Comparison of ENCODE assay signal across 8 cellular contexts in the genomic region with DNA sequence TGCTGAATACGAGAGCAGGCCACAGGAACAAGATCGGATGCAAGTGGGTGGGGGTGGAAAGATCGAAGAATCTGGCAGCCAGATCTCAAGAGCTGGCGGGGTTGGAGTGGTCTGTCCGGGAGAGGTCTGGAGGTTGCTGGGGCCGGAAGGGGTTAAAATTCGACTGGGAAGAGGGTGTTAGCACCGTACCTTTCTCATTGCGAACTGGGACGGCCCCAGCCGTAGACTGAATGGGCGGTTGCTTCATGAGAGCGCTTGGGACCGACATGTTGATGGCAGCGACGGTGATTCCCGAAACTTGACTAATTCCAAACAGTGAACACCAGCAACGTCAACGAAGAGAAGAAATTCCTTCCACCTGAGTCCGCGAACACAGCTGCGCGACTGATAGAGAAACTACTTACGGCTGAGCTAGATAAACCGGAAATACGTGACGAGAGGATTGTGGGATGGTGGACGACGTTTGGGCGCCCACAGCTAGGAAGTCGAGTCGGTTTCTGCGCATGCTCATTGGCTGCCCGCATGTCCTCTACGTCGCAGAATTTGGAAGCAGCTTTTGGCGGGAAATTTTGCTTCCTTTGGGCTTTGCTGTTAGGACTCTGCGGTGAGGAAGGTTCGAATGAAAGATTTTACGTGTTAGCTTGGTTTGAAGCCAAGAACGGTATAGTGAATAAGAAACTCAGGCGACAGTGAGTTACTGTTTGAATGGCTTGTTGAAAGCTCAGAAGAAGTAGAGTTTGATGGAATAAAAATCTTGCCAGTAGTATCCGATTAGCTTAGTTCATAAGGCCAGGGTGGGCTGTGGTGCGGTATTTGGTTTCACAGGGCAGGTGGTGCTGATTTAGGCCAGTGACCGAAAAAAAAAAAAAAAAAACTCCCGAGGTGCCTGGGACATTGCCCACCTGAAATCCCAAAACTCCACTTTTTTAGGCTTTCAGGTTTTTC. TPM values are rescaled to one million over a fixed set of nuclear protein-coding genes. Genes with fewer than 3 reads are reported as not detected.
A peak's percentile ranks its signal among the peaks of the same experiment; 100 is the strongest.
DNase-seq lines count a peak whose midpoint lies in the region; ATAC-seq and TF ChIP-seq lines count a peak whose summit lies in the region.

Gene MFAP1, minus strand, starts transcription at position 389 of the 945 bp plus-strand sequence. Its CDS starts 121 bp downstream, at position 268.

- peak within 1 kb of the TSS; percentile 96 for H3K4me3 Mint-ChIP-seq in activated T-cell treated with anti-CD3 and anti-CD28 coated beads, Interleukin-2, amount 50 U/mL, for 24 hours

- H3K4me1 Mint-ChIP-seq in activated T-cell treated with anti-CD3 and anti-CD28 coated beads, Interleukin-2, amount 50 U/mL, for 24 hours (ENCODE audit: low read depth): peaks cover 66% of the 10 kb centered on the region

- in situ Hi-C loops in KBM-7 (cut with MboI; ENCODE audit: low pct_unique_long_range_greater_than_20kb, low sequenced_read_pairs): no loop called here

- peak within 1 kb of the TSS; percentile 93 to 94 for H3K27ac ChIP-seq in mucosa of rectum (ENCODE audit: low read depth in 2 of 2, low read length in 2 of 2)

- H3K36me3 ChIP-seq in mucosa of rectum (ENCODE audit: control insufficient read depth in 2 of 2, insufficient read depth in 2 of 2, low read length in 2 of 2): no peaks in the 10 kb centered on the region

- no peaks in the 10 kb centered on the region for H3K27me3 ChIP-seq in mucosa of rectum (ENCODE audit: control insufficient read depth in 2 of 2, insufficient read depth in 2 of 2, low read length in 2 of 2)

- H3K9ac ChIP-seq in mucosa of rectum (ENCODE audit: low read depth in 1 of 2, low read length in 2 of 2): peak within 1 kb of the TSS; percentile 98

- peak; percentile 96 for DNase-seq in DMS 273 (lab: John Stamatoyannopoulos, UW; ENCODE audit: unreplicated experiment)
- DNase-seq in KBM-7: peak; percentile 96
- DNase-seq in activated T-cell treated with anti-CD3 and anti-CD28 coated beads, Interleukin-2, amount 50 U/mL, for 24 hours: peak; percentile 87
- peak; percentile 96 to 97 for DNase-seq in erythroblast (lab: John Stamatoyannopoulos, UW)
- DNase-seq in stimulated activated CD8-positive, alpha-beta memory T cell treated with anti-CD3 and anti-CD28 coated beads, Interleukin-4, amount 100 ng/mL, for 48 hours: peak; percentile 93

- no peaks in the 10 kb centered on the region for H3K27me3 Mint-ChIP-seq in activated T-cell treated with anti-CD3 and anti-CD28 coated beads, Interleukin-2, amount 50 U/mL, for 24 hours

- peaks cover 4% of the 10 kb centered on the region for H3K9me3 Mint-ChIP-seq in activated T-cell treated with anti-CD3 and anti-CD28 coated beads, Interleukin-2, amount 50 U/mL, for 24 hours

- no peaks in the 10 kb centered on the region for H3K9me3 ChIP-seq in mucosa of rectum (ENCODE audit: control insufficient read depth in 2 of 2, low read length in 2 of 2)

- TF ChIP-seq POLR2A in erythroblast (IDR thresholded peaks at IDR 0.05; ENCODE audit: low read length): peak; percentile 98

- H3K27ac Mint-ChIP-seq in activated T-cell treated with anti-CD3 and anti-CD28 coated beads, Interleukin-2, amount 50 U/mL, for 24 hours: peak within 1 kb of the TSS; percentile 99

- H3K4me1 ChIP-seq in mucosa of rectum (ENCODE audit: control insufficient read depth in 2 of 2, insufficient read depth in 2 of 2, low read length in 2 of 2): peaks cover 12 to 26% of the 10 kb centered on the region in 2 donors

- H3K4me3 ChIP-seq in mucosa of rectum (ENCODE audit: low read length in 2 of 2): peak within 1 kb of the TSS; percentile 90 to 100

- H3K36me3 Mint-ChIP-seq in activated T-cell treated with anti-CD3 and anti-CD28 coated beads, Interleukin-2, amount 50 U/mL, for 24 hours (ENCODE audit: low read depth): peaks cover 68% of the 10 kb centered on the region

- ATAC-seq in GM21619 (IDR thresholded peaks at IDR 0.05; ENCODE audit: unreplicated experiment): peak; percentile 73

TF ChIP-seq in PFSK-1, 5 proteins besides CTCF, POLR2A, EP300 and RAD21:
- TF ChIP-seq REST (IDR thresholded peaks at IDR 0.05; ENCODE audit: insufficient read depth in 1 of 2, low read depth in 2 of 2, low read length in 2 of 2) (no peak; a peak in 1 of 4 replicates), SIN3A (IDR thresholded peaks at IDR 0.05; ENCODE audit: borderline replicate concordance, insufficient read depth, low read length) (peak; percentile 92; the same call in 1 of the 2 replicates), POLR2AphosphoS5 (IDR thresholded peaks at IDR 0.05; ENCODE audit: low read depth, low read length) (peak; percentile 98), FOXP2 (optimal IDR thresholded peaks at IDR 0.05; ENCODE audit: borderline replicate concordance, extremely low read depth, extremely low read length, insufficient read depth) (no peak), TAF1 (IDR thresholded peaks at IDR 0.05; ENCODE audit: borderline replicate concordance, insufficient read depth, low read length) (peak; percentile 92; the same call in 1 of the 2 replicates)

RNA-seq across cellular contexts. Expression of gene MFAP1, which starts in this region (rescaled TPM):
- 20.2 TPM for polyA plus RNA-seq in PFSK-1 (2012; ENCODE audit: insufficient read length, low read depth)

Comparison
In these comparisons a context has a peak if more than half of its experiments do, and no peak if none do; other contexts are left out.
1. Peak in every context shown above with its lines: DNase-seq, ATAC-seq, H3K4me3 ChIP-seq and H3K27ac ChIP-seq.